ENCODE assay signal across 1 cellular context in the genomic region with DNA sequence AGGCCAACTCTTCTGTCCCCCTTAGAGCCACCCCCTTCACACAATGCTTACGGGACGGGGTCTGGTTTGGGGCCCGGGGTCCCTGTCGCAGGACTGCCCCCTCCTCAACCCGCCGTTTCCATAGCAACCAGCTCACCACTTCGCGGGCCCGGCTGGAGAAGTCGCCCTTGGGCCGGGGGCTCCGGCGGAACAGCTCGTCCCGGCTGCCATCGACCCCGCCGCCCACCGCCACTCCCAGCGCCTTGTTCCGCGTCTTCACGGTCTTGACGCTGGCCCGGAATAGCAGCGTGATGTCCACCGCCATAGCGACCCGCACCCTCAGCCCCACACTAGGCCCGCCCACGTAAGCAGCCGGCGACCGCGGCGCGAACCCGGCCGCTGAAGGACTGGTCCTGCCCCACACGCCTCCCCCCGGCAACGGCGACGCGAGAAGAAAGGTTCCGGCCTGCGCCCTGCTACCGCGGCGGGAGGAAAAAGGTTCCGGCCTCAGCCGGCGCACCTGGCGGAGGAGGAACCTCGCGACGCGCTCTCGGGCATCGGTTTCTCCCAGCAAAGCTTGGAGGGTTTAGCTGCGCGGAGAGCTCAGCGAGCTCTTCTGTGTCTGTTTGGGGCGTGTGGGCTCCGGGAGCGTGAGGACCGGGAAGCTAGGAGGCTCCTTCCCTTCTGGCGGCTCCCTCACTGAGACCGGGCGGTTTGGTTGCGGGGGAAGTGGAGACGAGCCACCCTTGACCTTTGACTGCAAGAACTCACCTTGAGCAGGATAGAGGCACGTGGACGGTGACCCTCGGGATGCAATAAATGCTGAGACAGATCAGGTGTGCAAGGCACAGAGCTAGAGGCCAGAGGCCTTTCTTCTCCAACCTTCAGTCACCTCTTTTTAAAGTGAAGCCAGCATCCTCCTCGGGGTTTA.
TF ChIP-seq lines count a peak whose summit lies in the region.

Gene STX18, minus strand, starts transcription at position 388 of the 910 bp plus-strand sequence. Its CDS starts 84 bp downstream, at position 304.

TF ChIP-seq in GM12878, 131 proteins besides CTCF, POLR2A, EP300 and RAD21 (continued from another document and continues in another):
- TF ChIP-seq, protein P1, sequence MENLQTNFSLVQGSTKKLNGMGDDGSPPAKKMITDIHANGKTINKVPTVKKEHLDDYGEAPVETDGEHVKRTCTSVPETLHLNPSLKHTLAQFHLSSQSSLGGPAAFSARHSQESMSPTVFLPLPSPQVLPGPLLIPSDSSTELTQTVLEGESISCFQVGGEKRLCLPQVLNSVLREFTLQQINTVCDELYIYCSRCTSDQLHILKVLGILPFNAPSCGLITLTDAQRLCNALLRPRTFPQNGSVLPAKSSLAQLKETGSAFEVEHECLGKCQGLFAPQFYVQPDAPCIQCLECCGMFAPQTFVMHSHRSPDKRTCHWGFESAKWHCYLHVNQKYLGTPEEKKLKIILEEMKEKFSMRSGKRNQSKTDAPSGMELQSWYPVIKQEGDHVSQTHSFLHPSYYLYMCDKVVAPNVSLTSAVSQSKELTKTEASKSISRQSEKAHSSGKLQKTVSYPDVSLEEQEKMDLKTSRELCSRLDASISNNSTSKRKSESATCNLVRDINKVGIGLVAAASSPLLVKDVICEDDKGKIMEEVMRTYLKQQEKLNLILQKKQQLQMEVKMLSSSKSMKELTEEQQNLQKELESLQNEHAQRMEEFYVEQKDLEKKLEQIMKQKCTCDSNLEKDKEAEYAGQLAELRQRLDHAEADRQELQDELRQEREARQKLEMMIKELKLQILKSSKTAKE (IDR thresholded peaks at IDR 0.05; ENCODE audit: low read depth, poor library complexity, severe bottlenecking) = no peak
- TF ChIP-seq MEF2A (IDR thresholded peaks at IDR 0.05; ENCODE audit: insufficient read depth, low read depth, low read length) (peak; percentile 82), POLR2AphosphoS5 (IDR thresholded peaks at IDR 0.05; ENCODE audit: low read length) (peak; percentile 91), ZNF217 (IDR thresholded peaks at IDR 0.05) (0 out of 2 replicates have a peak, but pooled peaks have one; percentile 50), MTA3 (IDR thresholded peaks at IDR 0.05; ENCODE audit: borderline replicate concordance, low read length) (no peak), ZSCAN29 (IDR thresholded peaks at IDR 0.05) (peak; percentile 87), ZBTB33 (IDR thresholded peaks at IDR 0.05) (0 out of 2 replicates have a peak, but pooled peaks have one; percentile 16), SMARCA5 (IDR thresholded peaks at IDR 0.05) (peak; percentile 95), ZNF384 (IDR thresholded peaks at IDR 0.05; ENCODE audit: borderline replicate concordance, low read depth, low read length) (peak; percentile 22; the same call in 1 of the 2 replicates), MTA2 (IDR thresholded peaks at IDR 0.05; ENCODE audit: low read depth) (no peak; the same call in 1 of the 2 replicates), CHD4 (IDR thresholded peaks at IDR 0.05) (no peak), EGR1 (IDR thresholded peaks at IDR 0.05; ENCODE audit: borderline replicate concordance in 1 of 2, low read depth in 2 of 2, low read length in 2 of 2) (peak; percentile 66 to 96), ZBED1 (IDR thresholded peaks at IDR 0.05; ENCODE audit: borderline replicate concordance) (no peak), BCL11A (IDR thresholded peaks at IDR 0.05; ENCODE audit: low read depth, low read length) (0 out of 2 replicates have a peak, but pooled peaks have one; percentile 28), ETV6 (conservative IDR thresholded peaks at IDR 0.05 in 1 of 2, IDR thresholded peaks at IDR 0.05 in 1 of 2; ENCODE audit: borderline replicate concordance in 1 of 2, low read depth in 1 of 2) (peak in 1 of 2 experiments; percentile 71; a peak in 2 of 4 replicates), CREM (IDR thresholded peaks at IDR 0.05; ENCODE audit: low read depth) (peak; percentile 99), USF1 (IDR thresholded peaks at IDR 0.05; ENCODE audit: borderline replicate concordance, extremely low read length, insufficient read depth, low read depth, low read length) (peak; percentile 55), TBL1XR1 (IDR thresholded peaks at IDR 0.05; ENCODE audit: low read depth, low read length) (peak; percentile 89), TCF12 (IDR thresholded peaks at IDR 0.05; ENCODE audit: low read depth, low read length) (peak; percentile 90), ATF3 (IDR thresholded peaks at IDR 0.05; ENCODE audit: borderline replicate concordance, extremely low read depth, low read depth, low read length) (peak; percentile 61; the same call in 1 of the 2 replicates), STAT1 (conservative IDR thresholded peaks at IDR 0.05) (peak; percentile 96), LARP7 (IDR thresholded peaks at IDR 0.05) (peak; percentile 95)
- TF ChIP-seq, protein P2, sequence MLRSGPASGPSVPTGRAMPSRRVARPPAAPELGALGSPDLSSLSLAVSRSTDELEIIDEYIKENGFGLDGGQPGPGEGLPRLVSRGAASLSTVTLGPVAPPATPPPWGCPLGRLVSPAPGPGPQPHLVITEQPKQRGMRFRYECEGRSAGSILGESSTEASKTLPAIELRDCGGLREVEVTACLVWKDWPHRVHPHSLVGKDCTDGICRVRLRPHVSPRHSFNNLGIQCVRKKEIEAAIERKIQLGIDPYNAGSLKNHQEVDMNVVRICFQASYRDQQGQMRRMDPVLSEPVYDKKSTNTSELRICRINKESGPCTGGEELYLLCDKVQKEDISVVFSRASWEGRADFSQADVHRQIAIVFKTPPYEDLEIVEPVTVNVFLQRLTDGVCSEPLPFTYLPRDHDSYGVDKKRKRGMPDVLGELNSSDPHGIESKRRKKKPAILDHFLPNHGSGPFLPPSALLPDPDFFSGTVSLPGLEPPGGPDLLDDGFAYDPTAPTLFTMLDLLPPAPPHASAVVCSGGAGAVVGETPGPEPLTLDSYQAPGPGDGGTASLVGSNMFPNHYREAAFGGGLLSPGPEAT (IDR thresholded peaks at IDR 0.05; ENCODE audit: low read depth) = peak; percentile 97
- TF ChIP-seq, protein P3, sequence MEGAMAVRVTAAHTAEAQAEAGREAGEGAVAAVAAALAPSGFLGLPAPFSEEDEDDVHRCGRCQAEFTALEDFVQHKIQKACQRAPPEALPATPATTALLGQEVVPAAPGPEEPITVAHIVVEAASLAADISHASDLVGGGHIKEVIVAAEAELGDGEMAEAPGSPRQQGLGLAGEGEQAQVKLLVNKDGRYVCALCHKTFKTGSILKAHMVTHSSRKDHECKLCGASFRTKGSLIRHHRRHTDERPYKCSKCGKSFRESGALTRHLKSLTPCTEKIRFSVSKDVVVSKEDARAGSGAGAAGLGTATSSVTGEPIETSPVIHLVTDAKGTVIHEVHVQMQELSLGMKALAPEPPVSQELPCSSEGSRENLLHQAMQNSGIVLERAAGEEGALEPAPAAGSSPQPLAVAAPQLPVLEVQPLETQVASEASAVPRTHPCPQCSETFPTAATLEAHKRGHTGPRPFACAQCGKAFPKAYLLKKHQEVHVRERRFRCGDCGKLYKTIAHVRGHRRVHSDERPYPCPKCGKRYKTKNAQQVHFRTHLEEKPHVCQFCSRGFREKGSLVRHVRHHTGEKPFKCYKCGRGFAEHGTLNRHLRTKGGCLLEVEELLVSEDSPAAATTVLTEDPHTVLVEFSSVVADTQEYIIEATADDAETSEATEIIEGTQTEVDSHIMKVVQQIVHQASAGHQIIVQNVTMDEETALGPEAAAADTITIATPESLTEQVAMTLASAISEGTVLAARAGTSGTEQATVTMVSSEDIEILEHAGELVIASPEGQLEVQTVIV (IDR thresholded peaks at IDR 0.05; ENCODE audit: borderline replicate concordance, partially characterized antibody) = peak; percentile 83
- TF ChIP-seq, protein P4, sequence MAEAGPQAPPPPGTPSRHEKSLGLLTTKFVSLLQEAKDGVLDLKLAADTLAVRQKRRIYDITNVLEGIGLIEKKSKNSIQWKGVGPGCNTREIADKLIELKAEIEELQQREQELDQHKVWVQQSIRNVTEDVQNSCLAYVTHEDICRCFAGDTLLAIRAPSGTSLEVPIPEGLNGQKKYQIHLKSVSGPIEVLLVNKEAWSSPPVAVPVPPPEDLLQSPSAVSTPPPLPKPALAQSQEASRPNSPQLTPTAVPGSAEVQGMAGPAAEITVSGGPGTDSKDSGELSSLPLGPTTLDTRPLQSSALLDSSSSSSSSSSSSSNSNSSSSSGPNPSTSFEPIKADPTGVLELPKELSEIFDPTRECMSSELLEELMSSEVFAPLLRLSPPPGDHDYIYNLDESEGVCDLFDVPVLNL (IDR thresholded peaks at IDR 0.05; ENCODE audit: low read depth, low read length) = peak; percentile 72; the same call in 1 of the 2 replicates
- TF ChIP-seq, protein P5, sequence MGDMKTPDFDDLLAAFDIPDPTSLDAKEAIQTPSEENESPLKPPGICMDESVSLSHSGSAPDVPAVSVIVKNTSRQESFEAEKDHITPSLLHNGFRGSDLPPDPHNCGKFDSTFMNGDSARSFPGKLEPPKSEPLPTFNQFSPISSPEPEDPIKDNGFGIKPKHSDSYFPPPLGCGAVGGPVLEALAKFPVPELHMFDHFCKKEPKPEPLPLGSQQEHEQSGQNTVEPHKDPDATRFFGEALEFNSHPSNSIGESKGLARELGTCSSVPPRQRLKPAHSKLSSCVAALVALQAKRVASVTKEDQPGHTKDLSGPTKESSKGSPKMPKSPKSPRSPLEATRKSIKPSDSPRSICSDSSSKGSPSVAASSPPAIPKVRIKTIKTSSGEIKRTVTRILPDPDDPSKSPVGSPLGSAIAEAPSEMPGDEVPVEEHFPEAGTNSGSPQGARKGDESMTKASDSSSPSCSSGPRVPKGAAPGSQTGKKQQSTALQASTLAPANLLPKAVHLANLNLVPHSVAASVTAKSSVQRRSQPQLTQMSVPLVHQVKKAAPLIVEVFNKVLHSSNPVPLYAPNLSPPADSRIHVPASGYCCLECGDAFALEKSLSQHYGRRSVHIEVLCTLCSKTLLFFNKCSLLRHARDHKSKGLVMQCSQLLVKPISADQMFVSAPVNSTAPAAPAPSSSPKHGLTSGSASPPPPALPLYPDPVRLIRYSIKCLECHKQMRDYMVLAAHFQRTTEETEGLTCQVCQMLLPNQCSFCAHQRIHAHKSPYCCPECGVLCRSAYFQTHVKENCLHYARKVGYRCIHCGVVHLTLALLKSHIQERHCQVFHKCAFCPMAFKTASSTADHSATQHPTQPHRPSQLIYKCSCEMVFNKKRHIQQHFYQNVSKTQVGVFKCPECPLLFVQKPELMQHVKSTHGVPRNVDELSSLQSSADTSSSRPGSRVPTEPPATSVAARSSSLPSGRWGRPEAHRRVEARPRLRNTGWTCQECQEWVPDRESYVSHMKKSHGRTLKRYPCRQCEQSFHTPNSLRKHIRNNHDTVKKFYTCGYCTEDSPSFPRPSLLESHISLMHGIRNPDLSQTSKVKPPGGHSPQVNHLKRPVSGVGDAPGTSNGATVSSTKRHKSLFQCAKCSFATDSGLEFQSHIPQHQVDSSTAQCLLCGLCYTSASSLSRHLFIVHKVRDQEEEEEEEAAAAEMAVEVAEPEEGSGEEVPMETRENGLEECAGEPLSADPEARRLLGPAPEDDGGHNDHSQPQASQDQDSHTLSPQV (IDR thresholded peaks at IDR 0.05) = 0 out of 2 replicates have a peak, but pooled peaks have one; percentile 10
- TF ChIP-seq, protein P6, sequence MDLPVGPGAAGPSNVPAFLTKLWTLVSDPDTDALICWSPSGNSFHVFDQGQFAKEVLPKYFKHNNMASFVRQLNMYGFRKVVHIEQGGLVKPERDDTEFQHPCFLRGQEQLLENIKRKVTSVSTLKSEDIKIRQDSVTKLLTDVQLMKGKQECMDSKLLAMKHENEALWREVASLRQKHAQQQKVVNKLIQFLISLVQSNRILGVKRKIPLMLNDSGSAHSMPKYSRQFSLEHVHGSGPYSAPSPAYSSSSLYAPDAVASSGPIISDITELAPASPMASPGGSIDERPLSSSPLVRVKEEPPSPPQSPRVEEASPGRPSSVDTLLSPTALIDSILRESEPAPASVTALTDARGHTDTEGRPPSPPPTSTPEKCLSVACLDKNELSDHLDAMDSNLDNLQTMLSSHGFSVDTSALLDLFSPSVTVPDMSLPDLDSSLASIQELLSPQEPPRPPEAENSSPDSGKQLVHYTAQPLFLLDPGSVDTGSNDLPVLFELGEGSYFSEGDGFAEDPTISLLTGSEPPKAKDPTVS (IDR thresholded peaks at IDR 0.05; ENCODE audit: low read depth, low read length) = peak; percentile 77; the same call in 1 of the 2 replicates
- TF ChIP-seq, protein P7, sequence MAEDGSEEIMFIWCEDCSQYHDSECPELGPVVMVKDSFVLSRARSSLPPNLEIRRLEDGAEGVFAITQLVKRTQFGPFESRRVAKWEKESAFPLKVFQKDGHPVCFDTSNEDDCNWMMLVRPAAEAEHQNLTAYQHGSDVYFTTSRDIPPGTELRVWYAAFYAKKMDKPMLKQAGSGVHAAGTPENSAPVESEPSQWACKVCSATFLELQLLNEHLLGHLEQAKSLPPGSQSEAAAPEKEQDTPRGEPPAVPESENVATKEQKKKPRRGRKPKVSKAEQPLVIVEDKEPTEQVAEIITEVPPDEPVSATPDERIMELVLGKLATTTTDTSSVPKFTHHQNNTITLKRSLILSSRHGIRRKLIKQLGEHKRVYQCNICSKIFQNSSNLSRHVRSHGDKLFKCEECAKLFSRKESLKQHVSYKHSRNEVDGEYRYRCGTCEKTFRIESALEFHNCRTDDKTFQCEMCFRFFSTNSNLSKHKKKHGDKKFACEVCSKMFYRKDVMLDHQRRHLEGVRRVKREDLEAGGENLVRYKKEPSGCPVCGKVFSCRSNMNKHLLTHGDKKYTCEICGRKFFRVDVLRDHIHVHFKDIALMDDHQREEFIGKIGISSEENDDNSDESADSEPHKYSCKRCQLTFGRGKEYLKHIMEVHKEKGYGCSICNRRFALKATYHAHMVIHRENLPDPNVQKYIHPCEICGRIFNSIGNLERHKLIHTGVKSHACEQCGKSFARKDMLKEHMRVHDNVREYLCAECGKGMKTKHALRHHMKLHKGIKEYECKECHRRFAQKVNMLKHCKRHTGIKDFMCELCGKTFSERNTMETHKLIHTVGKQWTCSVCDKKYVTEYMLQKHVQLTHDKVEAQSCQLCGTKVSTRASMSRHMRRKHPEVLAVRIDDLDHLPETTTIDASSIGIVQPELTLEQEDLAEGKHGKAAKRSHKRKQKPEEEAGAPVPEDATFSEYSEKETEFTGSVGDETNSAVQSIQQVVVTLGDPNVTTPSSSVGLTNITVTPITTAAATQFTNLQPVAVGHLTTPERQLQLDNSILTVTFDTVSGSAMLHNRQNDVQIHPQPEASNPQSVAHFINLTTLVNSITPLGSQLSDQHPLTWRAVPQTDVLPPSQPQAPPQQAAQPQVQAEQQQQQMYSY (CRISPR knock-in tag; IDR thresholded peaks at IDR 0.05) = no peak
